In genomic region chr5:165457854-165458481, GRCh38 we compare ENCODE assay signal across 8 cellular contexts.
DNase-seq lines count a peak whose midpoint lies in the region; ATAC-seq, FAIRE-seq and TF ChIP-seq lines count a peak whose summit lies in the region.

No MANE protein-coding gene starts in this region.

- H3K9me3 ChIP-seq in HUES64 (ENCODE audit: insufficient read depth, low read depth, low read length) (no peaks in the 10 kb centered on the region), tibial artery (no peaks in the 10 kb centered on the region)

- no peak overlapping the region for H3K9ac ChIP-seq in HUES64 (ENCODE audit: low read depth, low read length)

- no peak overlapping the region for H3K4me3 Mint-ChIP-seq in activated naive CD8-positive, alpha-beta T cell treated with anti-CD3 and anti-CD28 coated beads for 36 hours

- DNase-seq in DMS114 treated with DMSO at 0.1 percent for 48 hours (lab: John Stamatoyannopoulos, UW; ENCODE audit: unreplicated experiment) (peak; percentile 4), left lobe of liver (ENCODE audit: low spot score) (no peak), OCI-M2 (lab: John Stamatoyannopoulos, UW; ENCODE audit: unreplicated experiment) (no peak), tibial artery (no peak)
- no peak for DNase-seq in activated naive CD8-positive, alpha-beta T cell treated with anti-CD3 and anti-CD28 coated beads for 36 hours
- DNase-seq in activated T-cell treated with anti-CD3 and anti-CD28 coated beads, Interleukin-2, amount 50 U/mL, for 48 hours: no peak

- H3K4me3 ChIP-seq in HUES64 (ENCODE audit: low read length) (no peak overlapping the region), tibial artery (no peak overlapping the region)

- H3K27ac ChIP-seq in HUES64 (ENCODE audit: low read depth, low read length) (0 out of 2 replicates have a peak overlapping the region, but pooled peaks have one; percentile 16), tibial artery (no peak overlapping the region)

- no peaks in the 10 kb centered on the region for H3K36me3 ChIP-seq in HUES64 (ENCODE audit: insufficient read depth, low read length)
- no peaks in the 10 kb centered on the region for H3K36me3 ChIP-seq in tibial artery

- peak in 1 of 2 experiments; percentile 5 for TF ChIP-seq CTCF in tibial artery (IDR thresholded peaks at IDR 0.05)

- no peak overlapping the region for H3K27ac Mint-ChIP-seq in activated naive CD8-positive, alpha-beta T cell treated with anti-CD3 and anti-CD28 coated beads for 36 hours

- H3K27me3 Mint-ChIP-seq in activated naive CD8-positive, alpha-beta T cell treated with anti-CD3 and anti-CD28 coated beads for 36 hours: no peaks in the 10 kb centered on the region

- intact Hi-C loops in tibial artery (cut with DNase I; ENCODE audit: low total_unique reads): no loop called here

- no peaks in the 10 kb centered on the region for H3K4me1 Mint-ChIP-seq in activated naive CD8-positive, alpha-beta T cell treated with anti-CD3 and anti-CD28 coated beads for 36 hours

- ATAC-seq in left lobe of liver: peak; percentile 79

- 18% methylated on average over 2 of the region's 5 CpGs for WGBS in HUES64

- H3K4me1 ChIP-seq in HUES64 (ENCODE audit: insufficient read depth, low read length) (peaks cover 11% of the 10 kb centered on the region), tibial artery (no peaks in the 10 kb centered on the region)

- peak; percentile 67 for FAIRE-seq in TTC549 (lab: Jason Lieb, UNC)

- H3K27me3 ChIP-seq in HUES64 (ENCODE audit: insufficient read depth, low read length) (no peaks in the 10 kb centered on the region), tibial artery (no peaks in the 10 kb centered on the region)

- no peaks in the 10 kb centered on the region for H3K36me3 Mint-ChIP-seq in activated naive CD8-positive, alpha-beta T cell treated with anti-CD3 and anti-CD28 coated beads for 36 hours

- no peaks in the 10 kb centered on the region for H3K9me3 Mint-ChIP-seq in activated naive CD8-positive, alpha-beta T cell treated with anti-CD3 and anti-CD28 coated beads for 36 hours
